ENCODE assay signal across 8 cellular contexts in the genomic region with DNA sequence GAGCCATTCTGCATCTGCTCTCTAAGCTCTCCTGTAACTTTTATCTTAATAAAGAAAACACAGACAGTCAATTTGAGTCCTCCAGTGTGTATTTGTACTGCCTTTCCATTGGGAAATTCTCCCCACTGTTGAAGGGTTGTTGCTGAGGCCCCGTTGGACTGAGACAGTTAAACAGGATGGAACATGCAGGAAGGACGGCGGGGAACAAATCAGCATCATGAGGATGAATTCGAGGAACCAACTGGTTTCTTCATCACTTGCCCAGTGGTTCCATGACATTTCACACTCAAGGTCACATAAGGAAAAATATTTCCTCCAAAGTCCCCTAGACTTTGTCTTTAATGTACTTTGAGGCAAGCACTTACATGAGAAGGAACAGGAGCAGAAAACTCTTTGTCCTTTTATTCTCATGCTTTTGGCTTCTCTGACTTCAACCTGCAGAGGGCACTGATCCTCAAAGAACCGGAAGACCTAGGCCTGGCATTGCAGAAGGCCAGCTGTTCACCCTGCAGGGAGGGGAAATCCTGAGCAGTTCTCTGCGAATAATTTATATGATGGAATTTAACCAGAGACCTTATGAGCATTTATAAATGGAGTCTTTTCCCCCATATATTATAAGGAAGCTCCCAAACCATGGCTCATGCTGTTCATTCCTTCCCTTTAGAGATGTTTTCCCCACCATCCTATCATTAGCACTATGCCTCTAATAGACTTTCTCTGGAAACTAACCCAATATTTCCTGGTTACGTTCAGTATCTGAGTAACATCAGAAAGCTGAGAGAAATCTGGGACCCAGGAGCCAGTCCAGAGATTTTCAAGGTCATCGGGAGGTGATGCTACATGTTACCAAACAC. TPM values are rescaled to one million over a fixed set of nuclear protein-coding genes. Genes with fewer than 3 reads are reported as not detected.
DNase-seq lines count a peak whose midpoint lies in the region; ATAC-seq, FAIRE-seq and TF ChIP-seq lines count a peak whose summit lies in the region.

No MANE protein-coding gene starts in this region.

- ATAC-seq in HG02610 (IDR thresholded peaks at IDR 0.05; ENCODE audit: unreplicated experiment) = peak; percentile 97

- no TSS peak for BruUV-seq in mammary epithelial cell (replicated peaks; lab: Mats Ljungman, UMichigan)

- peak overlapping the region; percentile 29 for H2AFZ ChIP-seq in mammary epithelial cell (ENCODE audit: low read depth, low read length)

- TF ChIP-seq POLR2A in GM12891 (IDR thresholded peaks at IDR 0.05; ENCODE audit: low read depth, low read length) = no peak

- in situ Hi-C loops in mammary epithelial cell (cut with MboI; ENCODE audit: low sequenced_read_pairs in 2 of 2) = loop anchor here (5.0 to 10.0 kb wide), 2 partner anchors 87 to 210 kb away; a partner anchor contains a TSS

- peaks cover 54% of the 10 kb centered on the region for H3K4me1 ChIP-seq in mammary epithelial cell (ENCODE audit: insufficient read depth, low read length)

- dilution Hi-C loops in mammary epithelial cell (cut with HindIII; ENCODE audit: low sequenced_read_pairs) = loop anchor here (5.0 kb wide), 2 partner anchors 45 to 70 kb away; no protein-coding TSS in a partner anchor

- H3K27me3 ChIP-seq in mammary epithelial cell (ENCODE audit: insufficient read depth, low read length) (no peaks in the 10 kb centered on the region), kidney epithelial cell (ENCODE audit: control insufficient read depth, insufficient read depth, low read length) (no peaks in the 10 kb centered on the region)

- no peaks in the 10 kb centered on the region for H3K9me3 ChIP-seq in mammary epithelial cell (replicated peaks; ENCODE audit: insufficient read depth, low read length)

- no peaks in the 10 kb centered on the region for H3K36me3 ChIP-seq in mammary epithelial cell (ENCODE audit: insufficient read depth, low read length)
- H3K36me3 ChIP-seq in kidney epithelial cell (ENCODE audit: control insufficient read depth, insufficient read depth, low read length) = no peaks in the 10 kb centered on the region

- H3K4me3 ChIP-seq in mammary epithelial cell (replicated peaks in 1 of 3; ENCODE audit: insufficient read depth in 1 of 3, low read depth in 2 of 3, low read length in 3 of 3) = no peak overlapping the region
- no peak overlapping the region for H3K4me3 ChIP-seq in kidney epithelial cell (ENCODE audit: low read depth, low read length)

- no peak overlapping the region for H3K27ac ChIP-seq in mammary epithelial cell (ENCODE audit: insufficient read depth, low read depth, low read length)

- peak; percentile 43 for FAIRE-seq in GM12891 (lab: Jason Lieb, UNC)

- peak overlapping the region; percentile 13 for H3K4me2 ChIP-seq in mammary epithelial cell (ENCODE audit: insufficient read depth, low read depth, low read length)

- WGBS in mammary epithelial cell (ENCODE audit: low coverage, missing lambda C conversion rate) = 32% methylated on average over 8 of the region's 8 CpGs

- H4K20me1 ChIP-seq in mammary epithelial cell (ENCODE audit: insufficient read depth, low read length) = no peaks in the 10 kb centered on the region

- DNase-seq in AG08395 (ENCODE audit: low spot score) (peak; percentile 82), GM12891 (ENCODE audit: insufficient read length, low spot score) (peak; percentile 30), M059J (ENCODE audit: low read depth) (peak; percentile 87), RKO (ENCODE audit: low spot score) (peak; percentile 78), mammary epithelial cell (peak; percentile 81), kidney epithelial cell (ENCODE audit: low read depth) (no peak)
- DNase-seq in stimulated activated CD8-positive, alpha-beta memory T cell treated with anti-CD3 and anti-CD28 coated beads, Interleukin-4, amount 100 ng/mL, for 48 hours = peak; percentile 31

- H3K79me2 ChIP-seq in mammary epithelial cell (ENCODE audit: insufficient read depth, low read length) = no peaks in the 10 kb centered on the region

- CTCF ChIA-PET in mammary epithelial cell (lab: Charles Lee; ENCODE audit: low non-redundant PET) = no interaction called here

- TF ChIP-seq CTCF in mammary epithelial cell (conservative IDR thresholded peaks at IDR 0.05 in 1 of 2, IDR thresholded peaks at IDR 0.05 in 1 of 2; ENCODE audit: extremely low read depth in 1 of 2, insufficient read depth in 1 of 2, low read depth in 1 of 2, low read length in 2 of 2) = peak; percentile 80 to 82
- peak; percentile 79 for TF ChIP-seq CTCF in kidney epithelial cell (IDR thresholded peaks at IDR 0.05; ENCODE audit: insufficient read depth, low read length, poor library complexity, severe bottlenecking)

- intact Hi-C loops in mammary epithelial cell (cut with micrococcal nuclease) = loop anchor here (1.0 to 5.0 kb wide), 11 partner anchors 37 to 317 kb away; no protein-coding TSS in a partner anchor

- no peak overlapping the region for H3K9ac ChIP-seq in mammary epithelial cell (ENCODE audit: insufficient read depth, low read length)

TF ChIP-seq in GM12891, 5 proteins besides CTCF, POLR2A, EP300 and RAD21:
- TF ChIP-seq POU2F2 (IDR thresholded peaks at IDR 0.05; ENCODE audit: low read depth, low read length) = no peak
- no peak; the same call in 1 of the 2 replicates for TF ChIP-seq SPI1 (IDR thresholded peaks at IDR 0.05; ENCODE audit: low read depth, low read length)
- no peak for TF ChIP-seq PAX5 (IDR thresholded peaks at IDR 0.05; ENCODE audit: insufficient read depth, low read length, severe bottlenecking)
- TF ChIP-seq POLR2AphosphoS5 (IDR thresholded peaks at IDR 0.05; ENCODE audit: low read depth, low read length) = no peak
- TF ChIP-seq TAF1 (IDR thresholded peaks at IDR 0.05; ENCODE audit: low read depth, low read length) = no peak

RNA-seq across cellular contexts. Expression of a gene that starts 55.2 kb away (rescaled TPM):
- not detected for polyA plus RNA-seq in GM12891 (2012; ENCODE audit: low read depth, missing spikeins)
- 37.3 and 38.1 TPM in 2 replicates for total RNA-seq in M059J (2014; rRNA removed; shearing (Covaris generic))
- total RNA-seq in mammary epithelial cell = 10 to 100 TPM; 10.0 to 79.4 TPM
- 51.5 TPM for polyA plus RNA-seq in mammary epithelial cell
- polyA minus RNA-seq in mammary epithelial cell = 97.8 TPM
- 5.3 and 8.8 TPM in 2 replicates for total RNA-seq in kidney epithelial cell
